In the genomic region with DNA sequence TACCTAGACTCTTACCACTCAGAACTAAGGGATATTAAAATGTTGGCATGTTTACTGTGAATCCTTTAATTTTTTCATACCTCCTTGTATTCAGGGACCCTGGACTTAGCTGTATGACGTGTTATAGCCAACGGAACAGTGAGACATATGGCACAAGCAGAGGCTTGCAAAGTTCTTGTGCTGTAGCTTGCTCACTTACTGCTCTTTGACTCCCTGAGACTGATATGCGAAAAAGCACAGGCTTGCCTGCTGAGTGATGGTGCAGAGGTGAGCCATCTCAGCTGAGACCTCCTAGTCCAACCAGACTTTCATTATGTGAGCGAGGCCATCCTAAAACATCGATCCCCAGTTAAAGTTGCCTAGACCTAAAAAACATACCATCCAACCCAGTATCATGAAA, we compare ENCODE assay signal across 25 cellular contexts.
"Had no signal": no experiment of that assay in that cellular context is flagged by ENCODE, and none has a peak within 500 bp of the region (broad histone marks: within the 10 kb centered on the region; RNA-seq: fewer than 3 reads in every experiment).

No MANE protein-coding gene starts in this region.

- H3K9me3 ChIP-seq: lower lobe of right lung, tibial artery had no signal

- H3K4me1 Mint-ChIP-seq: activated B cell treated with CpG ODN at 0.5 μM for 24 hours; activated naive CD8-positive, alpha-beta T cell treated with anti-CD3 and anti-CD28 coated beads, Interleukin-2, amount 10 ng/mL, durations not matched to agents 7 days and 5 days; naive thymus-derived CD4-positive, alpha-beta T cell; neural crest cell; stimulated activated effector memory CD8-positive, alpha-beta T cell treated with anti-CD3 and anti-CD28 coated beads, Interleukin-12 subunit alpha, Interleukin-12 subunit beta, amount 100 ng/mL, for 72 hours; stimulated activated naive CD8-positive, alpha-beta T cell treated with anti-CD3 and anti-CD28 coated beads, Interleukin-15, amount 100 ng/mL, for 72 hours had no signal

- H3K4me1 ChIP-seq: lower lobe of right lung, tibial artery had no signal

- H3K4me3 Mint-ChIP-seq: activated B cell treated with CpG ODN at 0.5 μM for 24 hours; activated CD4-positive, alpha-beta memory T cell treated with anti-CD3 and anti-CD28 coated beads for 36 hours; activated naive CD4-positive, alpha-beta T cell treated with anti-CD3 and anti-CD28 coated beads for 36 hours; activated naive CD8-positive, alpha-beta T cell treated with anti-CD3 and anti-CD28 coated beads, Interleukin-2, amount 10 ng/mL, durations not matched to agents 7 days and 5 days; activated T-cell treated with anti-CD3 and anti-CD28 coated beads, Interleukin-2, amount 50 U/mL, for 72 hours; naive thymus-derived CD4-positive, alpha-beta T cell; neural crest cell; stimulated activated effector memory CD8-positive, alpha-beta T cell treated with anti-CD3 and anti-CD28 coated beads, Interleukin-12 subunit alpha, Interleukin-12 subunit beta, amount 100 ng/mL, for 72 hours; stimulated activated naive CD8-positive, alpha-beta T cell treated with anti-CD3 and anti-CD28 coated beads, Interleukin-15, amount 100 ng/mL, for 72 hours had no signal

- H3K27ac ChIP-seq: cardiac muscle cell, lower lobe of right lung, tibial artery had no signal

- H3K36me3 Mint-ChIP-seq: activated CD4-positive, alpha-beta memory T cell treated with anti-CD3 and anti-CD28 coated beads for 36 hours; activated naive CD8-positive, alpha-beta T cell treated with anti-CD3 and anti-CD28 coated beads, Interleukin-2, amount 10 ng/mL, durations not matched to agents 7 days and 5 days; stimulated activated effector memory CD8-positive, alpha-beta T cell treated with anti-CD3 and anti-CD28 coated beads, Interleukin-12 subunit alpha, Interleukin-12 subunit beta, amount 100 ng/mL, for 72 hours had no signal

- H3K27me3 ChIP-seq: cardiac muscle cell, tibial artery had no signal

- H3K9me3 Mint-ChIP-seq: neural crest cell had no signal

- H3K36me3 ChIP-seq: cardiac muscle cell, lower lobe of right lung, tibial artery had no signal

- H3K27me3 Mint-ChIP-seq: activated B cell treated with CpG ODN at 0.5 μM for 24 hours; activated CD4-positive, alpha-beta memory T cell treated with anti-CD3 and anti-CD28 coated beads for 36 hours; activated naive CD8-positive, alpha-beta T cell treated with anti-CD3 and anti-CD28 coated beads, Interleukin-2, amount 10 ng/mL, durations not matched to agents 7 days and 5 days; naive thymus-derived CD4-positive, alpha-beta T cell; stimulated activated naive CD8-positive, alpha-beta T cell treated with anti-CD3 and anti-CD28 coated beads, Interleukin-15, amount 100 ng/mL, for 72 hours had no signal

- H3K4me3 ChIP-seq: cardiac muscle cell, lower lobe of right lung, tibial artery had no signal

- H3K27ac Mint-ChIP-seq: activated B cell treated with CpG ODN at 0.5 μM for 24 hours; activated CD4-positive, alpha-beta memory T cell treated with anti-CD3 and anti-CD28 coated beads for 36 hours; activated naive CD4-positive, alpha-beta T cell treated with anti-CD3 and anti-CD28 coated beads for 36 hours; activated naive CD8-positive, alpha-beta T cell treated with anti-CD3 and anti-CD28 coated beads, Interleukin-2, amount 10 ng/mL, durations not matched to agents 7 days and 5 days; activated T-cell treated with anti-CD3 and anti-CD28 coated beads, Interleukin-2, amount 50 U/mL, for 72 hours; naive thymus-derived CD4-positive, alpha-beta T cell; stimulated activated effector memory CD8-positive, alpha-beta T cell treated with anti-CD3 and anti-CD28 coated beads, Interleukin-12 subunit alpha, Interleukin-12 subunit beta, amount 100 ng/mL, for 72 hours; stimulated activated naive CD8-positive, alpha-beta T cell treated with anti-CD3 and anti-CD28 coated beads, Interleukin-15, amount 100 ng/mL, for 72 hours had no signal

- DNase-seq: activated B cell treated with CpG ODN at 0.5 μM for 24 hours; activated CD4-positive, alpha-beta memory T cell treated with anti-CD3 and anti-CD28 coated beads for 36 hours; activated CD4-positive, alpha-beta T cell treated with anti-CD3 and anti-CD28 coated beads for 4 hours; activated effector memory CD4-positive, alpha-beta T cell treated with Interleukin-2 at 50 U/mL for 16 hours; activated naive CD4-positive, alpha-beta T cell treated with anti-CD3 and anti-CD28 coated beads for 36 hours; activated naive CD8-positive, alpha-beta T cell treated with anti-CD3 and anti-CD28 coated beads, Interleukin-2, amount 10 ng/mL, durations not matched to agents 7 days and 5 days; activated T-cell treated with anti-CD3 and anti-CD28 coated beads, Interleukin-2, amount 50 U/mL, for 72 hours; amygdala; erythroblast; foreskin fibroblast; kidney; lower lobe of right lung; naive thymus-derived CD4-positive, alpha-beta T cell; occipital lobe; posterior cingulate gyrus; small intestine; stimulated activated CD4-positive, alpha-beta T cell treated with anti-CD3 and anti-CD28 coated beads, Interleukin-2, amount 100 ng/mL, for 24 hours; stimulated activated naive CD8-positive, alpha-beta T cell treated with anti-CD3 and anti-CD28 coated beads, Interleukin-15, amount 100 ng/mL, for 72 hours; T-helper 9 cell; tibial artery had no signal

- FAIRE-seq: kidney, small intestine had no signal

- ATAC-seq: activated T-cell treated with anti-CD3 and anti-CD28 coated beads, Interleukin-2, amount 50 U/mL, for 72 hours; left lobe of liver; lower lobe of right lung; naive thymus-derived CD4-positive, alpha-beta T cell; sciatic nerve; stimulated activated effector memory CD8-positive, alpha-beta T cell treated with anti-CD3 and anti-CD28 coated beads, Interleukin-12 subunit alpha, Interleukin-12 subunit beta, amount 100 ng/mL, for 72 hours; stimulated activated naive CD8-positive, alpha-beta T cell treated with anti-CD3 and anti-CD28 coated beads, Interleukin-15, amount 100 ng/mL, for 72 hours had no signal
